ENCODE assay signal across 8 cellular contexts in genomic region chr2:134119672-134120159, GRCh38.
DNase-seq lines count a peak whose midpoint lies in the region; ATAC-seq, FAIRE-seq and TF ChIP-seq lines count a peak whose summit lies in the region.

No MANE protein-coding gene starts in this region.

- H2BK5ac ChIP-seq in H1 (ENCODE audit: low read depth, low read length) (0 out of 2 replicates have a peak overlapping the region, but pooled peaks have one; percentile 49), mesendoderm (ENCODE audit: low read length) (no peak overlapping the region)

- H4K5ac ChIP-seq in H1 (ENCODE audit: insufficient read length, low read depth, low read length) (no peak overlapping the region), mesendoderm (ENCODE audit: low read length) (no peak overlapping the region)

- H2BK20ac ChIP-seq in H1 (ENCODE audit: low read length), result no peak overlapping the region

- no peak overlapping the region for H3K4ac ChIP-seq in H1 (replicated peaks; ENCODE audit: insufficient read length, low read depth, low read length)
- H3K4ac ChIP-seq in mesendoderm (ENCODE audit: low read depth, low read length), result no peak overlapping the region

- H3K18ac ChIP-seq in H1 (ENCODE audit: extremely low read depth, low read length), result peak overlapping the region; percentile 79; the same call in 1 of the 2 replicates
- H3K18ac ChIP-seq in mesendoderm (ENCODE audit: low read length), result peak overlapping the region; percentile 96

- H2BK12ac ChIP-seq in H1 (ENCODE audit: low read depth, low read length), result peak overlapping the region; percentile 41; the same call in 1 of the 2 replicates

- H3K4me2 ChIP-seq in H1 (ENCODE audit: insufficient read depth in 1 of 2, low read depth in 2 of 2, low read length in 2 of 2) (peak overlapping the region; percentile 73 to 92), mesendoderm (ENCODE audit: low read length) (peak overlapping the region; percentile 86)

- no peak overlapping the region for H4K91ac ChIP-seq in H1 (replicated peaks; ENCODE audit: insufficient read length, low read length)

- H3K9ac ChIP-seq in H1 (replicated peaks in 1 of 4; ENCODE audit: extremely low read depth in 1 of 4, low read depth in 3 of 4, low read length in 3 of 4) (peak overlapping the region in 3 of 4 experiments; percentile 54 to 92 (median 65); a peak in 5 of 7 replicates), mesendoderm (ENCODE audit: low read length) (peak overlapping the region; percentile 73)

- H3K27ac ChIP-seq in HL-60 (replicated peaks) (peak overlapping the region; percentile 71), H1 (ENCODE audit: low read depth, low read length) (no peak overlapping the region; the same call in 1 of the 2 replicates), mesendoderm (ENCODE audit: low read depth, low read length) (peak overlapping the region; percentile 87)

- 3% methylated on average over 45 of the region's 45 CpGs; no CpG with 5 or more reads in 1 of the 2 experiments for WGBS in H1 (ENCODE audit: extremely low coverage in 1 of 2, insufficient coverage in 1 of 2, insufficient read length in 1 of 2, insufficient replicate concordance in 2 of 2, low coverage in 1 of 2, low lambda C conversion rate in 2 of 2, missing lambda C conversion rate in 1 of 2), 2 experiments
- no CpG with 5 or more reads among the region's 45 CpGs for WGBS in mesendoderm (ENCODE audit: extremely low coverage, insufficient coverage, low lambda C conversion rate)

- no peak for FAIRE-seq in H1 (lab: Jason Lieb, UNC)

- H3K23ac ChIP-seq in H1 (ENCODE audit: insufficient read length) (no peak overlapping the region), mesendoderm (ENCODE audit: low read length) (no peak overlapping the region)

- H2BK15ac ChIP-seq in H1 (ENCODE audit: low read length), result peak overlapping the region; percentile 77; the same call in 1 of the 2 replicates
- peak overlapping the region; percentile 1 for H2BK15ac ChIP-seq in mesendoderm (replicated peaks; ENCODE audit: low read depth)

- POLR2A ChIA-PET in H1 (lab: Charles Lee; ENCODE audit: partially characterized antibody), result interaction anchor here (0.7 to 4.2 kb wide), 7 partner anchors 8 to 135 kb away, joined by 3 to 37 read pairs (median 3); partner anchors contain the start of gene MGAT5

- no peak overlapping the region for H2AK5ac ChIP-seq in H1 (ENCODE audit: low read depth, low read length)
- no peak overlapping the region for H2AK5ac ChIP-seq in mesendoderm (ENCODE audit: low read length)

- H3K36me3 ChIP-seq in H1 (ENCODE audit: control insufficient read depth in 2 of 4, insufficient read depth in 4 of 4, low read length in 3 of 4) (no peaks in the 10 kb centered on the region), mesendoderm (ENCODE audit: control insufficient read depth, insufficient read depth, low read length) (no peaks in the 10 kb centered on the region)

- TF ChIP-seq POLR2A in H1 (IDR thresholded peaks at IDR 0.05; ENCODE audit: control extremely low read depth in 1 of 2, low read depth in 2 of 2, low read length in 2 of 2), result peak in 1 of 2 experiments; percentile 71; a peak in 2 of 3 replicates

- H3K14ac ChIP-seq in H1 (ENCODE audit: insufficient read length), result no peak overlapping the region

- peak; percentile 5 to 15; a peak in 2 of 4 replicates for TF ChIP-seq RAD21 in H1 (IDR thresholded peaks at IDR 0.05 in 1 of 2, conservative IDR thresholded peaks at IDR 0.05 in 1 of 2; ENCODE audit: low read depth in 2 of 2, low read length in 2 of 2)

- DNase-seq in COLO668 (lab: John Stamatoyannopoulos, UW; ENCODE audit: unreplicated experiment), result peak; percentile 92
- DNase-seq in HL-60 (ENCODE audit: low read depth in 1 of 2, low spot score in 1 of 2), result peak; percentile 68 to 93
- DNase-seq in NOMO-1 (lab: John Stamatoyannopoulos, UW; ENCODE audit: unreplicated experiment in 2 of 2), result peak; percentile 89 to 92
- DNase-seq in activated CD8-positive, alpha-beta memory T cell treated with anti-CD3 and anti-CD28 coated beads for 48 hours (ENCODE audit: low read depth in 2 of 3, low spot score in 2 of 3), result peak; percentile 65 to 68 (median 65)
- peak in 1 of 2 experiments; percentile 90 for DNase-seq in H1 (ENCODE audit: low read depth in 1 of 2, low spot score in 2 of 2)
- peak; percentile 96 for DNase-seq in mesendoderm
- DNase-seq in stimulated activated CD8-positive, alpha-beta memory T cell treated with anti-CD3 and anti-CD28 coated beads, Interleukin-15, amount 100 ng/mL, for 1 hour (ENCODE audit: low read depth), result peak; percentile 61

- TF ChIP-seq EP300 in H1 (IDR thresholded peaks at IDR 0.05; ENCODE audit: borderline replicate concordance in 1 of 2, low read depth in 2 of 2, low read length in 2 of 2), result no peak

- H2BK120ac ChIP-seq in H1 (replicated peaks; ENCODE audit: low read depth, low read length), result no peak overlapping the region
- H2BK120ac ChIP-seq in mesendoderm (ENCODE audit: low read depth, low read length), result peak overlapping the region; percentile 15

- H3K56ac ChIP-seq in H1 (replicated peaks; ENCODE audit: insufficient read length, low read depth, low read length) (no peak overlapping the region), mesendoderm (ENCODE audit: low read length) (peak overlapping the region; percentile 83)

- peak overlapping the region; percentile 78 for H2AFZ ChIP-seq in H1 (ENCODE audit: low read length)

- peaks cover 4 to 39% of the 10 kb centered on the region in 2 experiments for H3K79me2 ChIP-seq in H1 (ENCODE audit: control insufficient read depth in 1 of 2, insufficient read depth in 2 of 2, low read length in 2 of 2)
- H3K79me2 ChIP-seq in mesendoderm (ENCODE audit: control insufficient read depth, insufficient read depth, low read length), result peaks cover 34% of the 10 kb centered on the region

- H3K27me3 ChIP-seq in HL-60 (ENCODE audit: insufficient read depth, poor library complexity, severe bottlenecking) (no peaks in the 10 kb centered on the region), H1 (replicated peaks in 1 of 4; ENCODE audit: control insufficient read depth in 3 of 4, extremely low read depth in 1 of 4, insufficient read depth in 3 of 4, low read length in 3 of 4) (peaks cover 0 to 3% (median 0%) of the 10 kb centered on the region in 4 experiments; a peak in 1 of 7 replicates), mesendoderm (ENCODE audit: insufficient read depth, low read length, poor library complexity) (no peaks in the 10 kb centered on the region)

- no peaks in the 10 kb centered on the region; the same call in 1 of the 2 replicates for H3K79me1 ChIP-seq in H1 (ENCODE audit: low read depth, low read length)
- H3K79me1 ChIP-seq in mesendoderm (ENCODE audit: low read length), result peaks cover 16% of the 10 kb centered on the region

- no peaks in the 10 kb centered on the region for H3K9me3 ChIP-seq in H1 (ENCODE audit: insufficient read depth in 2 of 2, low read depth in 1 of 2, low read length in 1 of 2)

- TF ChIP-seq CTCF in HL-60 (IDR thresholded peaks at IDR 0.05; ENCODE audit: insufficient read depth, low read length) (no peak), H1 (IDR thresholded peaks at IDR 0.05; ENCODE audit: control extremely low read depth in 1 of 3, insufficient read depth in 1 of 3, low read depth in 1 of 3, low read length in 3 of 3) (no peak)

- H3K4me3 ChIP-seq in HL-60 (replicated peaks; ENCODE audit: insufficient read depth, low read length), result peak overlapping the region; percentile 93
- H3K4me3 ChIP-seq in H1 (ENCODE audit: extremely low read depth in 1 of 4, insufficient read depth in 2 of 4, low read depth in 3 of 4, low read length in 4 of 4), result peak overlapping the region; percentile 59 to 94 (median 76)
- H3K4me3 ChIP-seq in mesendoderm (ENCODE audit: low read length), result peak overlapping the region; percentile 55

- peaks cover 12% of the 10 kb centered on the region; the same call in 1 of the 2 replicates for H3K23me2 ChIP-seq in H1 (ENCODE audit: low read depth, low read length)

- peak; percentile 56 for ATAC-seq in GM19463 (IDR thresholded peaks at IDR 0.05; ENCODE audit: unreplicated experiment)

- H4K8ac ChIP-seq in H1 (ENCODE audit: extremely low read depth, insufficient read depth, low read length), result no peak overlapping the region
- no peak overlapping the region for H4K8ac ChIP-seq in mesendoderm (ENCODE audit: low read depth, low read length)

- CTCF ChIA-PET in H1 (lab: Charles Lee; ENCODE audit: partially characterized antibody), result interaction anchor here (0.6 to 10.6 kb wide), 15 partner anchors 10 to 332 kb away, joined by 3 to 240 read pairs (median 5); no protein-coding TSS in a partner anchor

- H4K20me1 ChIP-seq in H1 (replicated peaks in 1 of 2; ENCODE audit: control insufficient read depth in 1 of 2, insufficient read depth in 2 of 2, low read length in 2 of 2), result peaks cover 3 to 8% of the 10 kb centered on the region in 2 experiments

- peaks cover 6 to 20% (median 15%) of the 10 kb centered on the region in 4 experiments; a peak in 6 of 7 replicates for H3K4me1 ChIP-seq in H1 (replicated peaks in 1 of 4; ENCODE audit: control insufficient read depth in 3 of 4, insufficient read depth in 4 of 4, low read length in 3 of 4)
- peaks cover 10% of the 10 kb centered on the region for H3K4me1 ChIP-seq in mesendoderm (ENCODE audit: control insufficient read depth, low read depth, low read length)

TF ChIP-seq in H1, 55 proteins besides CTCF, POLR2A, EP300 and RAD21 (continues in another document):
- no peak for TF ChIP-seq CBX8 (IDR thresholded peaks at IDR 0.05; ENCODE audit: borderline replicate concordance, low read depth, low read length)
- TF ChIP-seq CEBPB (IDR thresholded peaks at IDR 0.05; ENCODE audit: low read depth, low read length), result no peak
- no peak for TF ChIP-seq MAX (IDR thresholded peaks at IDR 0.05)
- no peak for TF ChIP-seq CREB1 (IDR thresholded peaks at IDR 0.05)
- TF ChIP-seq SP1 (IDR thresholded peaks at IDR 0.05; ENCODE audit: low read depth, low read length), result no peak
- TF ChIP-seq ATF2 (IDR thresholded peaks at IDR 0.05; ENCODE audit: low read length), result no peak
- peak; percentile 28 for TF ChIP-seq CTBP2 (IDR thresholded peaks at IDR 0.05; ENCODE audit: borderline replicate concordance, insufficient read depth, insufficient read length, low read length)
- no peak for TF ChIP-seq NRF1 (IDR thresholded peaks at IDR 0.05; ENCODE audit: low read depth, low read length)
